Comparison of ENCODE assay signal across 16 cellular contexts in genomic region chr17:4720787-4721186, GRCh38. TPM values are rescaled to one million over a fixed set of nuclear protein-coding genes. Genes with fewer than 3 reads are reported as not detected.
DNase-seq lines count a peak whose midpoint lies in the region; ATAC-seq and TF ChIP-seq lines count a peak whose summit lies in the region.
"Had no signal": no experiment of that assay in that cellular context is flagged by ENCODE, and none has a peak within 500 bp of the region (broad histone marks: within the 10 kb centered on the region; RNA-seq: fewer than 3 reads in every experiment).

No MANE protein-coding gene starts in this region.

- H3K9me3 Mint-ChIP-seq in stimulated activated naive CD8-positive, alpha-beta T cell treated with anti-CD3 and anti-CD28 coated beads, Interleukin-15, amount 100 ng/mL, for 72 hours: no peaks in the 10 kb centered on the region
- H3K9me3 Mint-ChIP-seq in activated B cell treated with CpG ODN at 0.5 μM for 24 hours (no peaks in the 10 kb centered on the region), memory B cell (no peaks in the 10 kb centered on the region)
- H3K9me3 Mint-ChIP-seq: H9 had no signal

- H3K27ac Mint-ChIP-seq in stimulated activated naive CD8-positive, alpha-beta T cell treated with anti-CD3 and anti-CD28 coated beads, Interleukin-15, amount 100 ng/mL, for 72 hours: peak overlapping the region; percentile 7 to 22
- H3K27ac Mint-ChIP-seq in activated B cell treated with CpG ODN at 0.5 μM for 24 hours: peak overlapping the region; percentile 21
- H3K27ac Mint-ChIP-seq in memory B cell: peak overlapping the region; percentile 81

- intact Hi-C loops in activated B cell treated with CpG ODN at 0.5 μM for 24 hours (cut with micrococcal nuclease): no loop called here

- H3K27me3 ChIP-seq in Peyer's patch: no peaks in the 10 kb centered on the region
- H3K27me3 ChIP-seq: foreskin keratinocyte had no signal

- ATAC-seq in stimulated activated naive CD8-positive, alpha-beta T cell treated with anti-CD3 and anti-CD28 coated beads, Interleukin-15, amount 100 ng/mL, for 72 hours: no peak
- ATAC-seq in stimulated activated naive CD8-positive, alpha-beta T cell treated with anti-CD3 and anti-CD28 coated beads, Interleukin-15, Interleukin-2, amounts not matched to agents 100 U/mL and 50 U/mL, for 24 hours: no peak
- ATAC-seq in activated B cell treated with CpG ODN at 0.5 μM for 24 hours (ENCODE audit: low read depth) (no peak), memory B cell (ENCODE audit: low read depth) (no peak), GM18873 (IDR thresholded peaks at IDR 0.05; ENCODE audit: low FRiP score, unreplicated experiment) (no peak)
- ATAC-seq: foreskin keratinocyte, SK-N-SH treated with all-trans-retinoic acid at 6 μM for 48 hours had no signal

- H3K9me3 ChIP-seq in Peyer's patch: no peaks in the 10 kb centered on the region

- POLR2A ChIA-PET in activated B cell treated with CpG ODN at 0.5 μM for 24 hours (lab: Charles Lee): no interaction called here

- TF ChIP-seq CTCF in activated B cell treated with CpG ODN at 0.5 μM for 24 hours (IDR thresholded peaks at IDR 0.05): no peak
- no peak for TF ChIP-seq CTCF in Peyer's patch (IDR thresholded peaks at IDR 0.05)

- no peak overlapping the region for H3K4me3 ChIP-seq in Peyer's patch

- peaks cover 19% of the 10 kb centered on the region for H3K4me1 Mint-ChIP-seq in stimulated activated naive CD8-positive, alpha-beta T cell treated with anti-CD3 and anti-CD28 coated beads, Interleukin-15, amount 100 ng/mL, for 72 hours
- H3K4me1 Mint-ChIP-seq in activated B cell treated with CpG ODN at 0.5 μM for 24 hours (peaks cover 3% of the 10 kb centered on the region), memory B cell (peaks cover 8% of the 10 kb centered on the region)
- H3K4me1 Mint-ChIP-seq: H9 had no signal

- H3K4me3 Mint-ChIP-seq in stimulated activated naive CD8-positive, alpha-beta T cell treated with anti-CD3 and anti-CD28 coated beads, Interleukin-15, amount 100 ng/mL, for 72 hours: no peak overlapping the region
- H3K4me3 Mint-ChIP-seq in activated B cell treated with CpG ODN at 0.5 μM for 24 hours (no peak overlapping the region), memory B cell (no peak overlapping the region)
- H3K4me3 Mint-ChIP-seq: H9 had no signal

- H3K27ac ChIP-seq in Peyer's patch: peak overlapping the region in 1 of 4 donors; percentile 79
- H3K27ac ChIP-seq: foreskin keratinocyte had no signal

- peaks cover 0 to 46% (median 0%) of the 10 kb centered on the region in 3 donors for H3K36me3 ChIP-seq in Peyer's patch

- no peak for DNase-seq in stimulated activated naive CD8-positive, alpha-beta T cell treated with anti-CD3 and anti-CD28 coated beads, Interleukin-15, amount 100 ng/mL, for 72 hours
- DNase-seq in stimulated activated naive CD8-positive, alpha-beta T cell treated with anti-CD3 and anti-CD28 coated beads, Interleukin-15, Interleukin-2, amounts not matched to agents 100 U/mL and 50 U/mL, for 24 hours: no peak
- DNase-seq in activated B cell treated with CpG ODN at 0.5 μM for 24 hours (no peak), memory B cell (ENCODE audit: low spot score in 2 of 2) (no peak), erythroblast (lab: John Stamatoyannopoulos, UW) (no peak), Peyer's patch (no peak), NCI-H446 treated with DMSO at 0.1 percent for 48 hours (lab: John Stamatoyannopoulos, UW) (no peak)
- DNase-seq: cerebellar nuclear complex; foreskin keratinocyte; H9; NCI-H187 treated with DMSO at 0.1 percent for 48 hours; NCI-H510A treated with DMSO at 0.1 percent for 48 hours; stimulated activated naive CD4-positive, alpha-beta T cell treated with Interleukin-2 at 50 U/mL for 16 hours had no signal

- no peak for TF ChIP-seq POLR2A in erythroblast (IDR thresholded peaks at IDR 0.05; ENCODE audit: low read length)
- TF ChIP-seq POLR2A in Peyer's patch (IDR thresholded peaks at IDR 0.05): no peak

- CTCF ChIA-PET in activated B cell treated with CpG ODN at 0.5 μM for 24 hours (lab: Charles Lee): interaction anchor here (1.0 kb wide), 1 partner anchor 69 kb away, joined by 3 read pairs; no protein-coding TSS in a partner anchor

- H3K4me1 ChIP-seq in Peyer's patch: peaks cover 0 to 15% (median 2%) of the 10 kb centered on the region in 4 donors
- H3K4me1 ChIP-seq: foreskin keratinocyte had no signal

- no peaks in the 10 kb centered on the region for H3K27me3 Mint-ChIP-seq in stimulated activated naive CD8-positive, alpha-beta T cell treated with anti-CD3 and anti-CD28 coated beads, Interleukin-15, amount 100 ng/mL, for 72 hours
- H3K27me3 Mint-ChIP-seq in activated B cell treated with CpG ODN at 0.5 μM for 24 hours: no peaks in the 10 kb centered on the region
- no peaks in the 10 kb centered on the region for H3K27me3 Mint-ChIP-seq in memory B cell

- H3K36me3 Mint-ChIP-seq in activated B cell treated with CpG ODN at 0.5 μM for 24 hours (ENCODE audit: low read depth) (peaks cover 49% of the 10 kb centered on the region), memory B cell (peaks cover 16% of the 10 kb centered on the region)

RNA-seq across cellular contexts. Expression of gene ARRB2, which starts 10.4 kb away (rescaled TPM):
- 45.1 and 52.0 TPM in 2 replicates for total RNA-seq in activated B cell treated with CpG ODN at 0.5 μM for 24 hours
- 100 to 1,000 TPM in 1 of 4 donors, 10 to 100 TPM in 3; 59.2 to 163 (median 73.8) TPM for total RNA-seq in Peyer's patch

RNA-seq across cellular contexts. Expression of gene MED11, which starts 10.4 kb away (rescaled TPM):
- total RNA-seq in activated B cell treated with CpG ODN at 0.5 μM for 24 hours (22.9 and 23.6 TPM in 2 replicates), Peyer's patch (10 to 100 TPM; 32.1 to 44.6 (median 41.8) TPM)

RNA-seq across cellular contexts. Expression of gene PELP1, which starts 16.9 kb away (rescaled TPM):
- total RNA-seq in activated B cell treated with CpG ODN at 0.5 μM for 24 hours (71.7 and 79.4 TPM in 2 replicates), Peyer's patch (10 to 100 TPM; 21.2 to 34.9 (median 31.4) TPM)

RNA-seq across cellular contexts. Expression of gene ZMYND15, which starts 18.8 kb away (rescaled TPM):
- total RNA-seq in activated B cell treated with CpG ODN at 0.5 μM for 24 hours (0.15 and 0.31 TPM in 2 replicates), Peyer's patch (1 to 10 TPM in 3 of 4 donors, not detected in 1; 2.1 to 5.6 (median 4.0) TPM)
- total RNA-seq: lung microvascular endothelial cell had no signal

RNA-seq across cellular contexts. Expression of gene CXCL16, which starts 18.9 kb away (rescaled TPM):
- total RNA-seq in activated B cell treated with CpG ODN at 0.5 μM for 24 hours (3.0 and 3.5 TPM in 2 replicates), Peyer's patch (10 to 100 TPM; 24.8 to 33.1 (median 28.0) TPM)

Comparison
In these comparisons a context has a peak if more than half of its experiments do, and no peak if none do; other contexts are left out.
1. H3K27ac Mint-ChIP-seq: peak in every context shown above with its lines; median percentile 81 in memory B cell; 21 in activated B cell treated with CpG ODN at 0.5 μM for 24 hours; 14 in stimulated activated naive CD8-positive, alpha-beta T cell treated with anti-CD3 and anti-CD28 coated beads, Interleukin-15, amount 100 ng/mL, for 72 hours.